ENCODE assay signal across 8 cellular contexts in genomic region chr11:64918056-64918455, GRCh38. TPM values are rescaled to one million over a fixed set of nuclear protein-coding genes. Genes with fewer than 3 reads are reported as not detected.
A peak's percentile ranks its signal among the peaks of the same experiment; 100 is the strongest.
DNase-seq lines count a peak whose midpoint lies in the region; ATAC-seq, FAIRE-seq and TF ChIP-seq lines count a peak whose summit lies in the region.

No MANE protein-coding gene starts in this region.

- H3F3A ChIP-seq in SU-DHL-6 (ENCODE audit: insufficient read depth) = peaks cover 6% of the 10 kb centered on the region

- intact Hi-C loops in pancreas (cut with DNase I) = no loop called here

- H3K9ac ChIP-seq in SU-DHL-6 (ENCODE audit: low read length) = peak overlapping the region; percentile 55

- H2AFZ ChIP-seq in ACC112 (ENCODE audit: low read length, unreplicated experiment) (peak overlapping the region; percentile 97), SU-DHL-6 (ENCODE audit: low read depth, low read length, severe bottlenecking) (peak overlapping the region; percentile 38)

- H3K9me3 ChIP-seq in SU-DHL-6 (ENCODE audit: insufficient read depth, low read length) (no peaks in the 10 kb centered on the region), pancreas (no peaks in the 10 kb centered on the region)

- WGBS in pancreas, 2 donors = 11 to 12% methylated on average over 4 of the region's 4 CpGs

- H3K4me3 ChIP-seq in ACC112 (ENCODE audit: low read depth, low read length) (peak overlapping the region; percentile 85), SU-DHL-6 (ENCODE audit: insufficient read depth, low read length, poor library complexity, severe bottlenecking) (peak overlapping the region; percentile 48), pancreas (peak overlapping the region in 3 of 4 donors; percentile 19 to 95 (median 71))

- no peak for TF ChIP-seq POLR2A in GM12891 (IDR thresholded peaks at IDR 0.05; ENCODE audit: low read depth, low read length)

- peak overlapping the region; percentile 35; the same call in 1 of the 2 replicates for H3K27ac ChIP-seq in ACC112 (ENCODE audit: low read depth, low read length)
- H3K27ac ChIP-seq in SU-DHL-6 (ENCODE audit: low read depth, low read length) = peak overlapping the region; percentile 30
- H3K27ac ChIP-seq in pancreas = peak overlapping the region in 2 of 4 donors; percentile 73 to 74

- H3K4me1 ChIP-seq in ACC112 (ENCODE audit: control insufficient read depth, insufficient read depth, low read length, unreplicated experiment) = no peaks in the 10 kb centered on the region
- H3K4me1 ChIP-seq in pancreas = peaks cover 0 to 16% (median 12%) of the 10 kb centered on the region in 3 donors

- H3K79me2 ChIP-seq in ACC112 (ENCODE audit: control insufficient read depth, insufficient read depth, low read length, unreplicated experiment) = peaks cover 10% of the 10 kb centered on the region
- H3K79me2 ChIP-seq in SU-DHL-6 (ENCODE audit: insufficient read depth, low read length) = peaks cover 10% of the 10 kb centered on the region; the same call in 1 of the 2 replicates

- H3K36me3 ChIP-seq in ACC112 (ENCODE audit: insufficient read depth, low read length) = no peaks in the 10 kb centered on the region
- no peaks in the 10 kb centered on the region for H3K36me3 ChIP-seq in SU-DHL-6 (ENCODE audit: low read length)
- peaks cover 0 to 11% (median 4%) of the 10 kb centered on the region in 3 donors for H3K36me3 ChIP-seq in pancreas

- ATAC-seq in pancreas (peak in 2 of 4 donors; percentile 3 to 9), GM19351 (IDR thresholded peaks at IDR 0.05; ENCODE audit: unreplicated experiment) (no peak)

- TF ChIP-seq CTCF in SU-DHL-6 (IDR thresholded peaks at IDR 0.05; ENCODE audit: insufficient read depth, low read length, poor library complexity, severe bottlenecking) (peak; percentile 34), pancreas (IDR thresholded peaks at IDR 0.05) (no peak)

- no peaks in the 10 kb centered on the region for H3K27me3 ChIP-seq in ACC112 (ENCODE audit: insufficient read depth, low read length)
- no peaks in the 10 kb centered on the region for H3K27me3 ChIP-seq in SU-DHL-6 (ENCODE audit: low read length)
- H3K27me3 ChIP-seq in pancreas = no peaks in the 10 kb centered on the region

- DNase-seq in GM12891 (ENCODE audit: insufficient read length, low spot score) = no peak
- peak; percentile 72 for DNase-seq in fibroblast of gingiva (ENCODE audit: low read depth)
- DNase-seq in pancreas = peak in 1 of 6 donors; percentile 13
- DNase-seq in DMS53 (lab: John Stamatoyannopoulos, UW) = no peak
- no peak for DNase-seq in HuH-7.5 (ENCODE audit: low spot score)

- FAIRE-seq in GM12891 (lab: Jason Lieb, UNC) (no peak), pancreas (lab: Jason Lieb, UNC) (no peak)

- no peaks in the 10 kb centered on the region for H3K9me2 ChIP-seq in SU-DHL-6 (replicated peaks; ENCODE audit: insufficient read depth, low read length)

- H3K4me2 ChIP-seq in SU-DHL-6 (ENCODE audit: low read depth, low read length, poor library complexity, severe bottlenecking) = peak overlapping the region; percentile 73

- no peaks in the 10 kb centered on the region for H4K20me1 ChIP-seq in SU-DHL-6 (ENCODE audit: low read depth, low read length)

TF ChIP-seq in GM12891, 5 proteins besides CTCF, POLR2A, EP300 and RAD21:
- TF ChIP-seq POLR2AphosphoS5 (IDR thresholded peaks at IDR 0.05; ENCODE audit: low read depth, low read length) = no peak
- no peak for TF ChIP-seq POU2F2 (IDR thresholded peaks at IDR 0.05; ENCODE audit: low read depth, low read length)
- TF ChIP-seq PAX5 (IDR thresholded peaks at IDR 0.05; ENCODE audit: insufficient read depth, low read length, severe bottlenecking) = peak; percentile 27
- TF ChIP-seq TAF1 (IDR thresholded peaks at IDR 0.05; ENCODE audit: low read depth, low read length) = no peak
- no peak for TF ChIP-seq SPI1 (IDR thresholded peaks at IDR 0.05; ENCODE audit: low read depth, low read length)

RNA-seq across cellular contexts. Expression of gene ATG2A, which starts 1.0 kb away (rescaled TPM):
- polyA plus RNA-seq in GM12891 (2012; ENCODE audit: low read depth, missing spikeins) = 8.2 TPM
- 10 to 100 TPM; 13.3 to 18.4 (median 15.5) TPM for total RNA-seq in pancreas
- polyA plus RNA-seq in pancreas = 10 to 100 TPM; 33.1 to 34.1 TPM

RNA-seq across cellular contexts. Expression of gene PPP2R5B, which starts 6.4 kb away (rescaled TPM):
- 7.2 TPM for polyA plus RNA-seq in GM12891 (2012; ENCODE audit: low read depth, missing spikeins)
- 10 to 100 TPM in 4 of 6 donors, 1 to 10 TPM in 2; 6.3 to 14.1 (median 10.7) TPM for total RNA-seq in pancreas
- 10 to 100 TPM; 21.8 to 24.2 TPM for polyA plus RNA-seq in pancreas

RNA-seq across cellular contexts. Expression of gene GPHA2, which starts 17.6 kb away (rescaled TPM):
- not detected for polyA plus RNA-seq in GM12891 (2012; ENCODE audit: low read depth, missing spikeins)
- total RNA-seq in pancreas = 10 to 100 TPM in 5 of 6 donors, 1 to 10 TPM in 1; 9.5 to 16.3 (median 14.2) TPM
- 1 to 10 TPM; 4.2 to 5.1 TPM for polyA plus RNA-seq in pancreas

RNA-seq across cellular contexts. Expression of gene EHD1, which starts 39.6 kb away (rescaled TPM):
- polyA plus RNA-seq in GM12891 (2012; ENCODE audit: low read depth, missing spikeins) = 84.7 TPM
- 10 to 100 TPM; 13.8 to 22.1 (median 17.9) TPM for total RNA-seq in pancreas
- polyA plus RNA-seq in pancreas = 10 to 100 TPM; 10.1 to 10.6 TPM

RNA-seq across cellular contexts. Expression of gene MAJIN, which starts 53.9 kb away (rescaled TPM):
- not detected for polyA plus RNA-seq in GM12891 (2012; ENCODE audit: low read depth, missing spikeins)
- total RNA-seq in pancreas = under 1 TPM in 3 of 6 donors, not detected in 3; 0.14 to 0.47 (median 0.26) TPM
- polyA plus RNA-seq in pancreas = under 1 TPM; 0.19 to 0.27 TPM
